In genomic region chr17:74367206-74367605, GRCh38 we compare ENCODE assay signal across 21 cellular contexts. TPM values are rescaled to one million over a fixed set of nuclear protein-coding genes. Genes with fewer than 3 reads are reported as not detected.
DNase-seq lines count a peak whose midpoint lies in the region; ATAC-seq and TF ChIP-seq lines count a peak whose summit lies in the region.
"Had no signal": no experiment of that assay in that cellular context is flagged by ENCODE, and none has a peak within 500 bp of the region (broad histone marks: within the 10 kb centered on the region; RNA-seq: fewer than 3 reads in every experiment).

TSS of gene GPR142 (plus strand) at chr17:74367506. CDS start at chr17:74369541, 2,035 bp downstream.

- no peak within 1 kb of the TSS for H3K4me2 ChIP-seq in IMR-90 (ENCODE audit: low read depth, low read length)
- H3K4me2 ChIP-seq: GM23338 had no signal

- H3K27ac Mint-ChIP-seq in glutamatergic neuron (ENCODE audit: unreplicated experiment) (peak within 1 kb of the TSS; percentile 96), CD14-positive monocyte (peak within 1 kb of the TSS in 1 of 7 donors; percentile 46)
- H3K27ac Mint-ChIP-seq: GM23338 had no signal

- no peak within 1 kb of the TSS for H2AK9ac ChIP-seq in IMR-90 (replicated peaks; ENCODE audit: low read depth, low read length, poor library complexity)

- no peak within 1 kb of the TSS for H4K91ac ChIP-seq in IMR-90 (ENCODE audit: insufficient read depth, low read depth, low read length)

- no peak within 1 kb of the TSS for H3K18ac ChIP-seq in IMR-90 (ENCODE audit: low read depth, low read length)

- H2BK120ac ChIP-seq in IMR-90 (ENCODE audit: low read depth, low read length): no peak within 1 kb of the TSS

- peaks cover 13% of the 10 kb centered on the region for H3K4me1 ChIP-seq in left ventricle myocardium inferior
- H3K4me1 ChIP-seq in heart right ventricle: peaks cover 4 to 16% (median 13%) of the 10 kb centered on the region in 9 donors
- H3K4me1 ChIP-seq in IMR-90 (ENCODE audit: control insufficient read depth, insufficient read depth, low read length): no peaks in the 10 kb centered on the region
- H3K4me1 ChIP-seq in tibial artery: peaks cover 0 to 6% (median 3%) of the 10 kb centered on the region in 4 donors

- H3K9me3 ChIP-seq in left ventricle myocardium inferior (replicated peaks): no peaks in the 10 kb centered on the region
- H3K9me3 ChIP-seq in heart right ventricle: no peaks in the 10 kb centered on the region
- no peaks in the 10 kb centered on the region for H3K9me3 ChIP-seq in IMR-90 (ENCODE audit: control insufficient read depth, insufficient read depth, low read length)
- no peaks in the 10 kb centered on the region for H3K9me3 ChIP-seq in tibial artery
- H3K9me3 ChIP-seq: MG63 had no signal

- no peak for TF ChIP-seq POLR2A in IMR-90 (IDR thresholded peaks at IDR 0.05; ENCODE audit: low read depth, low read length)

- H3K4me3 ChIP-seq in left ventricle myocardium inferior (peak within 1 kb of the TSS; percentile 35), heart right ventricle (peak within 1 kb of the TSS in 4 of 10 donors; percentile 4 to 38 (median 13)), IMR-90 (ENCODE audit: insufficient read depth, low read depth, low read length) (no peak within 1 kb of the TSS), tibial artery (no peak within 1 kb of the TSS)
- H3K4me3 ChIP-seq: GM23338, K562, MG63 had no signal

- no peak within 1 kb of the TSS for H3K56ac ChIP-seq in IMR-90 (ENCODE audit: extremely low read depth, insufficient read depth, low read length)

- peaks cover 42% of the 10 kb centered on the region for H3K27me3 ChIP-seq in left ventricle myocardium inferior (ENCODE audit: low read depth)
- H3K27me3 ChIP-seq in heart right ventricle: peaks cover 0 to 23% (median 4%) of the 10 kb centered on the region in 7 donors
- no peaks in the 10 kb centered on the region for H3K27me3 ChIP-seq in IMR-90 (ENCODE audit: control insufficient read depth, insufficient read depth, low read length)
- peaks cover 0 to 65% of the 10 kb centered on the region in 2 donors for H3K27me3 ChIP-seq in tibial artery
- H3K27me3 ChIP-seq: MG63 had no signal

- no peak for TF ChIP-seq RAD21 in IMR-90 (IDR thresholded peaks at IDR 0.05; ENCODE audit: low read length)

- H2AFZ ChIP-seq in IMR-90 (replicated peaks; ENCODE audit: low read length, poor library complexity): peak within 1 kb of the TSS; percentile 32

- in situ Hi-C loops in IMR-90 (cut with MboI; ENCODE audit: low sequenced_read_pairs): no loop called here

- H3K27me3 Mint-ChIP-seq in glutamatergic neuron (ENCODE audit: unreplicated experiment): peaks cover 13% of the 10 kb centered on the region
- H3K27me3 Mint-ChIP-seq in CD14-positive monocyte (ENCODE audit: low read depth in 3 of 3): peaks cover 8 to 28% (median 11%) of the 10 kb centered on the region in 3 donors

- intact Hi-C loops in left ventricle myocardium inferior (cut with micrococcal nuclease): no loop called here
- intact Hi-C loops in heart right ventricle (cut with DNase I): loop anchor here in 2 of 10 donors (5.0 kb wide), 1 partner anchor 125 kb away; no protein-coding TSS in a partner anchor
- intact Hi-C loops in IMR-90 (cut with micrococcal nuclease): no loop called here
- intact Hi-C loops in tibial artery (cut with DNase I; ENCODE audit: low total_unique reads): no loop called here
- intact Hi-C loops in CD14-positive monocyte (cut with micrococcal nuclease): no loop called here

- H3K36me3 ChIP-seq in left ventricle myocardium inferior (no peaks in the 10 kb centered on the region), heart right ventricle (no peaks in the 10 kb centered on the region), IMR-90 (ENCODE audit: control insufficient read depth, insufficient read depth, low read length) (no peaks in the 10 kb centered on the region), tibial artery (no peaks in the 10 kb centered on the region)
- H3K36me3 ChIP-seq: MG63 had no signal

- H2BK20ac ChIP-seq in IMR-90 (ENCODE audit: low read depth, low read length): no peak within 1 kb of the TSS

- H3K9me3 Mint-ChIP-seq in glutamatergic neuron (ENCODE audit: unreplicated experiment) (peaks cover 1% of the 10 kb centered on the region), CD14-positive monocyte (peaks cover 0 to 7% (median 0%) of the 10 kb centered on the region in 7 donors)
- H3K9me3 Mint-ChIP-seq: GM23338 had no signal

- H2BK5ac ChIP-seq in IMR-90 (ENCODE audit: low read depth, low read length, poor library complexity, severe bottlenecking): no peak within 1 kb of the TSS

- no peak within 1 kb of the TSS for H3K9ac ChIP-seq in IMR-90 (ENCODE audit: low read depth, low read length)

- H3K4me3 Mint-ChIP-seq in glutamatergic neuron (ENCODE audit: unreplicated experiment) (no peak within 1 kb of the TSS), CD14-positive monocyte (no peak within 1 kb of the TSS)
- H3K4me3 Mint-ChIP-seq: GM23338 had no signal

- H2AK5ac ChIP-seq in IMR-90 (ENCODE audit: low read depth, low read length): no peak within 1 kb of the TSS

- WGBS in heart right ventricle, 2 donors: 88 to 91% methylated on average over 5 of the region's 5 CpGs
- WGBS in IMR-90 (ENCODE audit: extremely low coverage in 2 of 2, insufficient read length in 1 of 2), 2 experiments: 17% methylated on average over 1 of the region's 5 CpGs; no CpG with 5 or more reads in 1 of the 2 experiments

- H3K4me1 Mint-ChIP-seq in glutamatergic neuron (ENCODE audit: low read depth, unreplicated experiment) (peaks cover 23% of the 10 kb centered on the region), CD14-positive monocyte (peaks cover 15% of the 10 kb centered on the region)

- no peak within 1 kb of the TSS for H3K23ac ChIP-seq in IMR-90 (ENCODE audit: low read depth, low read length)

- TF ChIP-seq CTCF in left ventricle myocardium inferior (IDR thresholded peaks at IDR 0.05; ENCODE audit: borderline replicate concordance) (no peak), heart right ventricle (IDR thresholded peaks at IDR 0.05) (no peak), IMR-90 (conservative IDR thresholded peaks at IDR 0.05; ENCODE audit: low read depth, low read length) (no peak), glutamatergic neuron (IDR thresholded peaks at IDR 0.05; ENCODE audit: partially characterized antibody, unreplicated experiment) (no peak), tibial artery (IDR thresholded peaks at IDR 0.05) (no peak), CD14-positive monocyte (IDR thresholded peaks at IDR 0.05) (no peak)

- BruUV-seq in IMR-90 (replicated peaks; lab: Mats Ljungman, UMichigan): no TSS peak

- no peak within 1 kb of the TSS for H3K14ac ChIP-seq in IMR-90 (replicated peaks; ENCODE audit: low read depth, low read length)

- H3K36me3 Mint-ChIP-seq in glutamatergic neuron (ENCODE audit: unreplicated experiment): no peaks in the 10 kb centered on the region
- no peaks in the 10 kb centered on the region for H3K36me3 Mint-ChIP-seq in CD14-positive monocyte

- H3K27ac ChIP-seq in left ventricle myocardium inferior (replicated peaks) (no peak within 1 kb of the TSS), heart right ventricle (no peak within 1 kb of the TSS), IMR-90 (ENCODE audit: insufficient read depth, low read length) (no peak within 1 kb of the TSS), tibial artery (no peak within 1 kb of the TSS)

- H4K20me1 ChIP-seq in IMR-90 (ENCODE audit: insufficient read depth, low read length): no peaks in the 10 kb centered on the region

- no peak for ATAC-seq in heart right ventricle
- no peak for ATAC-seq in IMR-90 (ENCODE audit: low read depth)
- no peak for ATAC-seq in HG03175 (IDR thresholded peaks at IDR 0.05; ENCODE audit: unreplicated experiment)
- no peak for ATAC-seq in HG02763 (IDR thresholded peaks at IDR 0.05; ENCODE audit: unreplicated experiment)
- ATAC-seq: GM23338, K562 had no signal

- POLR2A ChIA-PET in IMR-90 (lab: Charles Lee; ENCODE audit: unreplicated experiment): no interaction called here

- H3K9me1 ChIP-seq in IMR-90 (ENCODE audit: insufficient read depth, low read length): no peaks in the 10 kb centered on the region

- H3K79me1 ChIP-seq in IMR-90 (ENCODE audit: low read depth in 1 of 2, low read length in 2 of 2): no peaks in the 10 kb centered on the region

- no peak within 1 kb of the TSS for H2BK15ac ChIP-seq in IMR-90 (ENCODE audit: low read depth, low read length)

- dilution Hi-C loops in IMR-90 (cut with HindIII; ENCODE audit: low sequenced_read_pairs, unreplicated experiment): no loop called here

- no peak within 1 kb of the TSS for H3K4ac ChIP-seq in IMR-90 (ENCODE audit: low read depth, low read length)

- H4K8ac ChIP-seq in IMR-90 (ENCODE audit: low read depth in 2 of 2, low read length in 2 of 2): no peak within 1 kb of the TSS

- H4K5ac ChIP-seq in IMR-90 (ENCODE audit: low read depth, low read length): no peak within 1 kb of the TSS

- CTCF ChIA-PET in IMR-90 (lab: Yijun Ruan, JAX): interaction anchor here (1.8 kb wide), 1 partner anchor 12 kb away, joined by 7 read pairs; no protein-coding TSS in a partner anchor

- DNase-seq in left ventricle myocardium inferior (no peak), heart right ventricle (no peak), IMR-90 (no peak), glutamatergic neuron (no peak), tibial artery (no peak), CD14-positive monocyte (ENCODE audit: low spot score) (no peak)
- DNase-seq: 8988T, AML-193, GDM1, MG63, NCI-H1417 treated with DMSO at 0.1 percent for 48 hours, NCI-H187, NCI-H446 treated with DMSO at 0.1 percent for 48 hours, NCI-H526 treated with DMSO at 0.1 percent for 48 hours, Right ventricle myocardium superior had no signal

TF ChIP-seq in IMR-90, 13 proteins besides CTCF, POLR2A, EP300 and RAD21 (continues in another document):
- TF ChIP-seq FOS (IDR thresholded peaks at IDR 0.05; ENCODE audit: low read depth, low read length) (no peak), CEBPB (IDR thresholded peaks at IDR 0.05; ENCODE audit: low read depth, low read length) (no peak), ELK1 (IDR thresholded peaks at IDR 0.05; ENCODE audit: borderline replicate concordance, low read depth, low read length) (no peak), CHD1 (IDR thresholded peaks at IDR 0.05; ENCODE audit: low read depth, low read length) (no peak)

RNA-seq across cellular contexts. Expression of gene GPR142, which starts in this region (rescaled TPM):
- not detected for total RNA-seq in left ventricle myocardium inferior
- total RNA-seq in heart right ventricle: under 1 TPM in 1 of 10 donors, not detected in 9; 0.70 TPM
- polyA plus RNA-seq in heart right ventricle: not detected
- total RNA-seq in IMR-90 (2012; rRNA removed): not detected in 2 replicates
- polyA plus RNA-seq in IMR-90 (2012; rRNA removed): not detected in 2 replicates
- polyA plus RNA-seq in IMR-90 (2012; cell fraction: cytosol; rRNA removed): not detected in 2 replicates
- not detected in 2 replicates for polyA plus RNA-seq in IMR-90 (2012; cell fraction: nucleus; rRNA removed; ENCODE audit: low replicate concordance)
- 20.7 TPM for total RNA-seq in glutamatergic neuron (ENCODE audit: unreplicated experiment)
- polyA plus RNA-seq in CD14-positive monocyte: not detected
- total RNA-seq: GM23338, K562, LHCN-M2, Right ventricle myocardium superior had no signal
- polyA plus RNA-seq: AG04450, GM23338, K562 had no signal

Comparison
In these comparisons a context has a peak if more than half of its experiments do, and no peak if none do; other contexts are left out.
1. RNA of gene GPR142 (total RNA-seq): 20.7 TPM in glutamatergic neuron (single experiment); 0.70 TPM in heart right ventricle, not detected in left ventricle myocardium inferior (single experiment) and not detected in IMR-90; every median in the first group is over 10 times any median in the second.